In genomic region chr13:101661839-101662238, GRCh38 we compare ENCODE assay signal across 13 cellular contexts.
"Had no signal": no experiment of that assay in that cellular context is flagged by ENCODE, and none has a peak within 500 bp of the region (broad histone marks: within the 10 kb centered on the region; RNA-seq: fewer than 3 reads in every experiment).

No MANE protein-coding gene starts in this region.

- FAIRE-seq: small intestine, urothelium cell line had no signal

- H3K36me3 ChIP-seq: colonic mucosa, right atrium auricular region, stomach had no signal

- ATAC-seq: activated CD8-positive, alpha-beta T cell treated with anti-CD3 and anti-CD28 coated beads, Interleukin-2, amount 10 ng/mL, durations not matched to agents 7 days and 5 days; WTC11 had no signal

- H3K27ac ChIP-seq: colonic mucosa, epithelial cell of prostate, right atrium auricular region, stomach had no signal

- H3K9me3 ChIP-seq: colonic mucosa, right atrium auricular region had no signal

- H3K27me3 ChIP-seq: colonic mucosa, right atrium auricular region, stomach had no signal

- DNase-seq: activated CD4-positive, alpha-beta T cell treated with anti-CD3 and anti-CD28 coated beads for 48 hours; activated CD8-positive, alpha-beta T cell treated with anti-CD3 and anti-CD28 coated beads, Interleukin-2, amount 10 ng/mL, durations not matched to agents 7 days and 5 days; activated naive CD4-positive, alpha-beta T cell treated with anti-CD3 and anti-CD28 coated beads for 36 hours; colonic mucosa; effector memory CD4-positive, alpha-beta T cell; hippocampal formation; kidney glomerular epithelial cell; small intestine; stomach had no signal

- H3K4me1 ChIP-seq: colonic mucosa, right atrium auricular region, stomach had no signal

- H3K4me3 ChIP-seq: colonic mucosa, right atrium auricular region, stomach had no signal
